ENCODE assay signal across 10 cellular contexts in genomic region chr1:23422955-23423354, GRCh38. TPM values are rescaled to one million over a fixed set of nuclear protein-coding genes. Genes with fewer than 3 reads are reported as not detected.
DNase-seq lines count a peak whose midpoint lies in the region; ATAC-seq and TF ChIP-seq lines count a peak whose summit lies in the region.
"Had no signal": no experiment of that assay in that cellular context is flagged by ENCODE, and none has a peak within 500 bp of the region (broad histone marks: within the 10 kb centered on the region; RNA-seq: fewer than 3 reads in every experiment).

No MANE protein-coding gene starts in this region.

- ATAC-seq in body of pancreas (no peak), lung (ENCODE audit: insufficient read depth, low FRiP score) (no peak), HG03469 (IDR thresholded peaks at IDR 0.05; ENCODE audit: unreplicated experiment) (no peak), GM18907 (IDR thresholded peaks at IDR 0.05; ENCODE audit: unreplicated experiment) (no peak)

- H3K27me3 ChIP-seq in body of pancreas (no peaks in the 10 kb centered on the region), lung (ENCODE audit: control insufficient read depth, insufficient read depth) (no peaks in the 10 kb centered on the region), suprapubic skin (no peaks in the 10 kb centered on the region)

- no peak for DNase-seq in T-helper 2 cell treated with Interferon-gamma antibody and Interleukin-4, amounts not matched to agents 5 μg/mL and 100 μg/mL, for 36 hours (ENCODE audit: low spot score)
- DNase-seq in T-helper 2 cell (no peak), body of pancreas (peak; percentile 36 to 50 (median 49)), lung (ENCODE audit: low spot score) (no peak), suprapubic skin (ENCODE audit: low spot score in 2 of 2) (no peak), cerebellum (ENCODE audit: low spot score) (no peak)
- DNase-seq: NCI-H446 treated with DMSO at 0.1 percent for 48 hours had no signal

- no peak for TF ChIP-seq CTCF in body of pancreas (IDR thresholded peaks at IDR 0.05)
- TF ChIP-seq CTCF in lung (IDR thresholded peaks at IDR 0.05; ENCODE audit: control extremely low read depth, extremely low read depth) = no peak
- no peak for TF ChIP-seq CTCF in suprapubic skin (IDR thresholded peaks at IDR 0.05)

- H3K36me3 ChIP-seq in body of pancreas (replicated peaks in 1 of 2; ENCODE audit: insufficient read depth in 1 of 2, low read depth in 2 of 2) = no peaks in the 10 kb centered on the region
- no peaks in the 10 kb centered on the region for H3K36me3 ChIP-seq in lung (ENCODE audit: control insufficient read depth in 2 of 2, insufficient read depth in 2 of 2, low read length in 2 of 2)
- H3K36me3 ChIP-seq in suprapubic skin = no peaks in the 10 kb centered on the region

- intact Hi-C loops in body of pancreas (cut with DNase I) = no loop called here

- WGBS in body of pancreas, 2 donors = 24 to 25% methylated on average over 4 to 6 of the region's 6 CpGs
- 65 to 75% methylated on average over 6 of the region's 6 CpGs for WGBS in lung, 2 donors
- WGBS in suprapubic skin = 37% methylated on average over 6 of the region's 6 CpGs

- peaks cover 30% of the 10 kb centered on the region for H3K4me1 Mint-ChIP-seq in T-helper 2 cell treated with Interferon-gamma antibody and Interleukin-4, amounts not matched to agents 5 μg/mL and 100 μg/mL, for 36 hours (ENCODE audit: low read depth)

- TF ChIP-seq POLR2A in body of pancreas (IDR thresholded peaks at IDR 0.05) = no peak
- no peak for TF ChIP-seq POLR2A in suprapubic skin (IDR thresholded peaks at IDR 0.05)

- H3K9me3 ChIP-seq in body of pancreas (no peaks in the 10 kb centered on the region), lung (ENCODE audit: control insufficient read depth in 2 of 2, insufficient read depth in 1 of 2, low read length in 1 of 2) (no peaks in the 10 kb centered on the region), suprapubic skin (no peaks in the 10 kb centered on the region)
- H3K9me3 ChIP-seq: A549 had no signal

- peak overlapping the region; percentile 84 for H3K4me3 Mint-ChIP-seq in T-helper 2 cell treated with Interferon-gamma antibody and Interleukin-4, amounts not matched to agents 5 μg/mL and 100 μg/mL, for 36 hours

- TF ChIP-seq EP300 in suprapubic skin (IDR thresholded peaks at IDR 0.05) = no peak

- peaks cover 2% of the 10 kb centered on the region for H3K36me3 Mint-ChIP-seq in T-helper 2 cell treated with Interferon-gamma antibody and Interleukin-4, amounts not matched to agents 5 μg/mL and 100 μg/mL, for 36 hours (ENCODE audit: low read depth)

- H3K27me3 Mint-ChIP-seq in T-helper 2 cell treated with Interferon-gamma antibody and Interleukin-4, amounts not matched to agents 5 μg/mL and 100 μg/mL, for 36 hours (ENCODE audit: low read depth) = peaks cover 33% of the 10 kb centered on the region

- H3K27ac ChIP-seq in body of pancreas = peak overlapping the region; percentile 89 to 97 (median 96)
- H3K27ac ChIP-seq in lung (ENCODE audit: low read depth in 1 of 2, low read length in 1 of 2) = peak overlapping the region; percentile 76
- H3K27ac ChIP-seq in suprapubic skin = peak overlapping the region; percentile 85
- H3K27ac ChIP-seq: A549 had no signal

- peak overlapping the region; percentile 52 for H3K27ac Mint-ChIP-seq in T-helper 2 cell treated with Interferon-gamma antibody and Interleukin-4, amounts not matched to agents 5 μg/mL and 100 μg/mL, for 36 hours

- H3K4me3 ChIP-seq in body of pancreas = no peak overlapping the region
- H3K4me3 ChIP-seq in lung = no peak overlapping the region
- H3K4me3 ChIP-seq in suprapubic skin = peak overlapping the region; percentile 66
- H3K4me3 ChIP-seq: A549 had no signal

- H3K9me3 Mint-ChIP-seq in T-helper 2 cell treated with Interferon-gamma antibody and Interleukin-4, amounts not matched to agents 5 μg/mL and 100 μg/mL, for 36 hours = no peaks in the 10 kb centered on the region

- peaks cover 69% of the 10 kb centered on the region for H3K4me1 ChIP-seq in body of pancreas
- H3K4me1 ChIP-seq in lung (ENCODE audit: control insufficient read depth in 2 of 2, insufficient read depth in 2 of 2, low read length in 2 of 2) = peaks cover 13 to 22% of the 10 kb centered on the region in 2 donors
- peaks cover 47% of the 10 kb centered on the region for H3K4me1 ChIP-seq in suprapubic skin
- H3K4me1 ChIP-seq: A549 had no signal

RNA-seq across cellular contexts. Expression of gene TCEA3, which starts 1.6 kb away (rescaled TPM):
- 100 to 1,000 TPM; 110 to 140 TPM for total RNA-seq in body of pancreas
- 10 to 100 TPM; 26.5 to 33.3 TPM for total RNA-seq in lung
- 10 to 100 TPM; 10.3 to 37.5 TPM for polyA plus RNA-seq in lung
- total RNA-seq in suprapubic skin = 10 to 100 TPM; 34.1 to 93.1 (median 43.2) TPM
- total RNA-seq in cerebellum = 4.7 TPM

RNA-seq across cellular contexts. Expression of gene ZNF436, which starts 53.3 kb away (rescaled TPM):
- total RNA-seq in body of pancreas (10 to 100 TPM in 1 of 2 donors, 1 to 10 TPM in 1; 8.6 to 18.5 TPM), lung (10 to 100 TPM in 1 of 2 donors, 1 to 10 TPM in 1; 8.9 to 30.9 TPM), suprapubic skin (10 to 100 TPM; 21.1 to 38.2 (median 30.3) TPM), cerebellum (63.0 TPM)
- 1 to 10 TPM; 2.1 to 4.2 TPM for polyA plus RNA-seq in lung

Comparison
In these comparisons a context has a peak if more than half of its experiments do, and no peak if none do; other contexts are left out.
1. DNase-seq: peak in body of pancreas (4 of 4); none in T-helper 2 cell treated with Interferon-gamma antibody and Interleukin-4, amounts not matched to agents 5 μg/mL and 100 μg/mL, for 36 hours (single experiment), T-helper 2 cell (0 of 5), lung (single experiment), suprapubic skin (0 of 2) and cerebellum (single experiment).
2. Peak in every context shown above with its lines, with median percentiles within 50 percentile points of each other: H3K27ac ChIP-seq.